1 cellular context compared by ENCODE assay signal in the genomic region with DNA sequence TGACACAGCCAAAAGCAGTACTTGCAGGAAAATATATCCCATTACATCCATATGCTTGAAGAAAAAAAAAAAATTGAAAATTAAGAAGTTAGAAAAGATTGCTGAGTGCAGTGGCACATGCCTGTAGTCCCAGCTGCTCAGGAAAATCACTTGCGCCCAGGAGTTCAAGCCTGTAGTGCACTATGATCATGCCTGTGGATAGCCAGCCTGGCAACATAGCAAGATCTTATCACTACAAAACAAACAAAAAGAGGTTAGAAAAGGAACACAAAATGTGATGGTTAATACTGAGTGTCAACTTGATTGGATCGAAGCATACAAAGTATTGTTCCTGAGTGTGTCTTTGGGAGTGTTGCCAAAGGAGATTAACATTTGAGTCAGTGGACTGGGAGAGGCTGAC.
TF ChIP-seq lines count a peak whose summit lies in the region.

No MANE protein-coding gene starts in this region.

TF ChIP-seq in GM23338, 12 proteins besides CTCF, POLR2A, EP300 and RAD21 (continued from another document):
- TF ChIP-seq, protein P1, sequence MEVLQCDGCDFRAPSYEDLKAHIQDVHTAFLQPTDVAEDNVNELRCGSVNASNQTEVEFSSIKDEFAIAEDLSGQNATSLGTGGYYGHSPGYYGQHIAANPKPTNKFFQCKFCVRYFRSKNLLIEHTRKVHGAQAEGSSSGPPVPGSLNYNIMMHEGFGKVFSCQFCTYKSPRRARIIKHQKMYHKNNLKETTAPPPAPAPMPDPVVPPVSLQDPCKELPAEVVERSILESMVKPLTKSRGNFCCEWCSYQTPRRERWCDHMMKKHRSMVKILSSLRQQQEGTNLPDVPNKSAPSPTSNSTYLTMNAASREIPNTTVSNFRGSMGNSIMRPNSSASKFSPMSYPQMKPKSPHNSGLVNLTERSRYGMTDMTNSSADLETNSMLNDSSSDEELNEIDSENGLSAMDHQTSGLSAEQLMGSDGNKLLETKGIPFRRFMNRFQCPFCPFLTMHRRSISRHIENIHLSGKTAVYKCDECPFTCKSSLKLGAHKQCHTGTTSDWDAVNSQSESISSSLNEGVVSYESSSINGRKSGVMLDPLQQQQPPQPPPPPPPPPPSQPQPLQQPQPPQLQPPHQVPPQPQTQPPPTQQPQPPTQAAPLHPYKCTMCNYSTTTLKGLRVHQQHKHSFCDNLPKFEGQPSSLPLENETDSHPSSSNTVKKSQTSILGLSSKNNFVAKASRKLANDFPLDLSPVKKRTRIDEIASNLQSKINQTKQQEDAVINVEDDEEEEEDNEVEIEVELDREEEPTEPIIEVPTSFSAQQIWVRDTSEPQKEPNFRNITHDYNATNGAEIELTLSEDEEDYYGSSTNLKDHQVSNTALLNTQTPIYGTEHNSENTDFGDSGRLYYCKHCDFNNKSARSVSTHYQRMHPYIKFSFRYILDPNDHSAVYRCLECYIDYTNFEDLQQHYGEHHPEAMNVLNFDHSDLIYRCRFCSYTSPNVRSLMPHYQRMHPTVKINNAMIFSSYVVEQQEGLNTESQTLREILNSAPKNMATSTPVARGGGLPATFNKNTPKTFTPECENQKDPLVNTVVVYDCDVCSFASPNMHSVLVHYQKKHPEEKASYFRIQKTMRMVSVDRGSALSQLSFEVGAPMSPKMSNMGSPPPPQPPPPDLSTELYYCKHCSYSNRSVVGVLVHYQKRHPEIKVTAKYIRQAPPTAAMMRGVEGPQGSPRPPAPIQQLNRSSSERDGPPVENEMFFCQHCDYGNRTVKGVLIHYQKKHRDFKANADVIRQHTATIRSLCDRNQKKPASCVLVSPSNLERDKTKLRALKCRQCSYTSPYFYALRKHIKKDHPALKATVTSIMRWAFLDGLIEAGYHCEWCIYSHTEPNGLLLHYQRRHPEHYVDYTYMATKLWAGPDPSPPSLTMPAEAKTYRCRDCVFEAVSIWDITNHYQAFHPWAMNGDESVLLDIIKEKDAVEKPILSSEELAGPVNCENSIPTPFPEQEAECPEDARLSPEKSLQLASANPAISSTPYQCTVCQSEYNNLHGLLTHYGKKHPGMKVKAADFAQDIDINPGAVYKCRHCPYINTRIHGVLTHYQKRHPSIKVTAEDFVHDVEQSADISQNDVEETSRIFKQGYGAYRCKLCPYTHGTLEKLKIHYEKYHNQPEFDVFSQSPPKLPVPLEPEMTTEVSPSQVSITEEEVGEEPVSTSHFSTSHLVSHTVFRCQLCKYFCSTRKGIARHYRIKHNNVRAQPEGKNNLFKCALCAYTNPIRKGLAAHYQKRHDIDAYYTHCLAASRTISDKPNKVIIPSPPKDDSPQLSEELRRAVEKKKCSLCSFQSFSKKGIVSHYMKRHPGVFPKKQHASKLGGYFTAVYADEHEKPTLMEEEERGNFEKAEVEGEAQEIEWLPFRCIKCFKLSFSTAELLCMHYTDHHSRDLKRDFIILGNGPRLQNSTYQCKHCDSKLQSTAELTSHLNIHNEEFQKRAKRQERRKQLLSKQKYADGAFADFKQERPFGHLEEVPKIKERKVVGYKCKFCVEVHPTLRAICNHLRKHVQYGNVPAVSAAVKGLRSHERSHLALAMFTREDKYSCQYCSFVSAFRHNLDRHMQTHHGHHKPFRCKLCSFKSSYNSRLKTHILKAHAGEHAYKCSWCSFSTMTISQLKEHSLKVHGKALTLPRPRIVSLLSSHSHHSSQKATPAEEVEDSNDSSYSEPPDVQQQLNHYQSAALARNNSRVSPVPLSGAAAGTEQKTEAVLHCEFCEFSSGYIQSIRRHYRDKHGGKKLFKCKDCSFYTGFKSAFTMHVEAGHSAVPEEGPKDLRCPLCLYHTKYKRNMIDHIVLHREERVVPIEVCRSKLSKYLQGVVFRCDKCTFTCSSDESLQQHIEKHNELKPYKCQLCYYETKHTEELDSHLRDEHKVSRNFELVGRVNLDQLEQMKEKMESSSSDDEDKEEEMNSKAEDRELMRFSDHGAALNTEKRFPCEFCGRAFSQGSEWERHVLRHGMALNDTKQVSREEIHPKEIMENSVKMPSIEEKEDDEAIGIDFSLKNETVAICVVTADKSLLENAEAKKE (CRISPR knock-in tag; IDR thresholded peaks at IDR 0.05) = no peak
- TF ChIP-seq POLR2AphosphoS5 (IDR thresholded peaks at IDR 0.05; ENCODE audit: low read depth) = no peak
- TF ChIP-seq CREB1 (CRISPR knock-in tag; IDR thresholded peaks at IDR 0.05; ENCODE audit: low read depth) = no peak
- no peak for TF ChIP-seq JUNB (IDR thresholded peaks at IDR 0.05; ENCODE audit: unreplicated experiment)
- TF ChIP-seq, protein P2, sequence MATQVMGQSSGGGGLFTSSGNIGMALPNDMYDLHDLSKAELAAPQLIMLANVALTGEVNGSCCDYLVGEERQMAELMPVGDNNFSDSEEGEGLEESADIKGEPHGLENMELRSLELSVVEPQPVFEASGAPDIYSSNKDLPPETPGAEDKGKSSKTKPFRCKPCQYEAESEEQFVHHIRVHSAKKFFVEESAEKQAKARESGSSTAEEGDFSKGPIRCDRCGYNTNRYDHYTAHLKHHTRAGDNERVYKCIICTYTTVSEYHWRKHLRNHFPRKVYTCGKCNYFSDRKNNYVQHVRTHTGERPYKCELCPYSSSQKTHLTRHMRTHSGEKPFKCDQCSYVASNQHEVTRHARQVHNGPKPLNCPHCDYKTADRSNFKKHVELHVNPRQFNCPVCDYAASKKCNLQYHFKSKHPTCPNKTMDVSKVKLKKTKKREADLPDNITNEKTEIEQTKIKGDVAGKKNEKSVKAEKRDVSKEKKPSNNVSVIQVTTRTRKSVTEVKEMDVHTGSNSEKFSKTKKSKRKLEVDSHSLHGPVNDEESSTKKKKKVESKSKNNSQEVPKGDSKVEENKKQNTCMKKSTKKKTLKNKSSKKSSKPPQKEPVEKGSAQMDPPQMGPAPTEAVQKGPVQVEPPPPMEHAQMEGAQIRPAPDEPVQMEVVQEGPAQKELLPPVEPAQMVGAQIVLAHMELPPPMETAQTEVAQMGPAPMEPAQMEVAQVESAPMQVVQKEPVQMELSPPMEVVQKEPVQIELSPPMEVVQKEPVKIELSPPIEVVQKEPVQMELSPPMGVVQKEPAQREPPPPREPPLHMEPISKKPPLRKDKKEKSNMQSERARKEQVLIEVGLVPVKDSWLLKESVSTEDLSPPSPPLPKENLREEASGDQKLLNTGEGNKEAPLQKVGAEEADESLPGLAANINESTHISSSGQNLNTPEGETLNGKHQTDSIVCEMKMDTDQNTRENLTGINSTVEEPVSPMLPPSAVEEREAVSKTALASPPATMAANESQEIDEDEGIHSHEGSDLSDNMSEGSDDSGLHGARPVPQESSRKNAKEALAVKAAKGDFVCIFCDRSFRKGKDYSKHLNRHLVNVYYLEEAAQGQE (IDR thresholded peaks at IDR 0.05; ENCODE audit: unreplicated experiment) = no peak
- TF ChIP-seq EZH2phosphoT487 (IDR thresholded peaks at IDR 0.05; ENCODE audit: unreplicated experiment) = no peak
